ENCODE assay signal across 4 cellular contexts in genomic region chr2:90139046-90139445, GRCh38.
A peak's percentile ranks its signal among the peaks of the same experiment; 100 is the strongest.
DNase-seq lines count a peak whose midpoint lies in the region; ATAC-seq, FAIRE-seq and TF ChIP-seq lines count a peak whose summit lies in the region.
"Not testable (repeated sequence)": the region's sequence is repeated elsewhere in the genome, so short reads cannot be mapped to it uniquely, and the experiment has no call there.

No MANE protein-coding gene starts in this region.

- not testable (repeated sequence) for H3K4me2 ChIP-seq in H1 (ENCODE audit: insufficient read depth in 1 of 2, low read depth in 2 of 2, low read length in 2 of 2); HepG2 (ENCODE audit: low read depth, low read length)

- not testable (repeated sequence) for H2BK15ac ChIP-seq in H1 (ENCODE audit: low read length)

- H3K27me3 ChIP-seq in H1 (replicated peaks in 1 of 4; ENCODE audit: control insufficient read depth in 3 of 4, extremely low read depth in 1 of 4, insufficient read depth in 3 of 4, low read length in 3 of 4); HepG2 (ENCODE audit: control insufficient read depth in 1 of 2, insufficient read depth in 2 of 2, low read length in 2 of 2): not testable (repeated sequence)

- DNase-seq in SW480 (ENCODE audit: low spot score), result peak; percentile 46
- not testable (repeated sequence) for DNase-seq in H1 (ENCODE audit: low read depth in 1 of 2, low spot score in 2 of 2); urothelium cell line (ENCODE audit: low spot score)
- DNase-seq in HepG2 (ENCODE audit: low spot score), result peak; percentile 7

- H4K5ac ChIP-seq in H1 (ENCODE audit: insufficient read length, low read depth, low read length), result not testable (repeated sequence)

- intact Hi-C loops in HepG2 (cut with micrococcal nuclease; ENCODE audit: unreplicated experiment), result not testable (repeated sequence)

- not testable (repeated sequence) for H2BK5ac ChIP-seq in H1 (ENCODE audit: low read depth, low read length)

- peak; percentile 42 for FAIRE-seq in H1 (lab: Jason Lieb, UNC)
- not testable (repeated sequence) for FAIRE-seq in HepG2 (lab: Jason Lieb, UNC)
- peak; percentile 58 for FAIRE-seq in urothelium cell line (lab: Jason Lieb, UNC)

- H4K91ac ChIP-seq in H1 (replicated peaks; ENCODE audit: insufficient read length, low read length), result not testable (repeated sequence)

- H3K4me3 ChIP-seq in H1 (ENCODE audit: extremely low read depth in 1 of 4, insufficient read depth in 2 of 4, low read depth in 3 of 4, low read length in 4 of 4); HepG2 (replicated peaks in 1 of 3; ENCODE audit: insufficient read depth in 1 of 3, low read depth in 2 of 3, low read length in 3 of 3): not testable (repeated sequence)

- H3K27ac ChIP-seq in H1 (ENCODE audit: low read depth, low read length); HepG2 (ENCODE audit: extremely low read length, insufficient read depth, low read length): not testable (repeated sequence)

- not testable (repeated sequence) for TF ChIP-seq EP300 in H1 (IDR thresholded peaks at IDR 0.05; ENCODE audit: borderline replicate concordance in 1 of 2, low read depth in 2 of 2, low read length in 2 of 2); HepG2 (IDR thresholded peaks at IDR 0.05; ENCODE audit: low read depth in 2 of 2, low read length in 2 of 2); HepG2 (CRISPR knock-in tag; IDR thresholded peaks at IDR 0.05; ENCODE audit: borderline replicate concordance)

- not testable (repeated sequence) for TF ChIP-seq RAD21 in H1 (IDR thresholded peaks at IDR 0.05 in 1 of 2, conservative IDR thresholded peaks at IDR 0.05 in 1 of 2; ENCODE audit: low read depth in 2 of 2, low read length in 2 of 2); HepG2 (CRISPR knock-in tag; IDR thresholded peaks at IDR 0.05)

- not testable (repeated sequence) for H2BK120ac ChIP-seq in H1 (replicated peaks; ENCODE audit: low read depth, low read length)

- 80% methylated on average over 1 of the region's 1 CpG; no CpG with 5 or more reads in 1 of the 2 experiments for WGBS in H1 (ENCODE audit: extremely low coverage in 1 of 2, insufficient coverage in 1 of 2, insufficient read length in 1 of 2, insufficient replicate concordance in 2 of 2, low coverage in 1 of 2, low lambda C conversion rate in 2 of 2, missing lambda C conversion rate in 1 of 2), 2 experiments
- WGBS in HepG2 (ENCODE audit: low lambda C conversion rate), result 3% methylated on average over 1 of the region's 1 CpG

- POLR2A ChIA-PET in H1 (lab: Charles Lee; ENCODE audit: partially characterized antibody); HepG2 (lab: Yijun Ruan, JAX): not testable (repeated sequence)

- not testable (repeated sequence) for H3K79me1 ChIP-seq in H1 (ENCODE audit: low read depth, low read length)

- not testable (repeated sequence) for H4K20me1 ChIP-seq in H1 (replicated peaks in 1 of 2; ENCODE audit: control insufficient read depth in 1 of 2, insufficient read depth in 2 of 2, low read length in 2 of 2); HepG2 (ENCODE audit: insufficient read depth, low read length)

- not testable (repeated sequence) for H2AFZ ChIP-seq in H1 (ENCODE audit: low read length); HepG2 (ENCODE audit: low read length)

- H4K8ac ChIP-seq in H1 (ENCODE audit: extremely low read depth, insufficient read depth, low read length), result not testable (repeated sequence)

- not testable (repeated sequence) for H3K14ac ChIP-seq in H1 (ENCODE audit: insufficient read length)

- not testable (repeated sequence) for H3K23ac ChIP-seq in H1 (ENCODE audit: insufficient read length)

- TF ChIP-seq CTCF in H1 (IDR thresholded peaks at IDR 0.05; ENCODE audit: control extremely low read depth in 1 of 3, insufficient read depth in 1 of 3, low read depth in 1 of 3, low read length in 3 of 3); HepG2 (CRISPR knock-in tag; IDR thresholded peaks at IDR 0.05): not testable (repeated sequence)

- peak; percentile 67 for ATAC-seq in HepG2

- H3K9ac ChIP-seq in H1 (replicated peaks in 1 of 4; ENCODE audit: extremely low read depth in 1 of 4, low read depth in 3 of 4, low read length in 3 of 4); HepG2 (ENCODE audit: insufficient read depth, low read depth, low read length): not testable (repeated sequence)

- H3K4ac ChIP-seq in H1 (replicated peaks; ENCODE audit: insufficient read length, low read depth, low read length), result not testable (repeated sequence)

- not testable (repeated sequence) for BruUV-seq in HepG2 (replicated peaks; lab: Mats Ljungman, UMichigan)

- H3K56ac ChIP-seq in H1 (replicated peaks; ENCODE audit: insufficient read length, low read depth, low read length), result not testable (repeated sequence)

- in situ Hi-C loops in HepG2 (cut with HindIII; ENCODE audit: extremely low pct_ligation_motif_present, low pct_unique_long_range_greater_than_20kb), result not testable (repeated sequence)

- H3K18ac ChIP-seq in H1 (ENCODE audit: extremely low read depth, low read length), result not testable (repeated sequence)

- H3K4me1 ChIP-seq in H1 (replicated peaks in 1 of 4; ENCODE audit: control insufficient read depth in 3 of 4, insufficient read depth in 4 of 4, low read length in 3 of 4); HepG2 (ENCODE audit: insufficient read depth, low read length): not testable (repeated sequence)

- not testable (repeated sequence) for H3K36me3 ChIP-seq in H1 (ENCODE audit: control insufficient read depth in 2 of 4, insufficient read depth in 4 of 4, low read length in 3 of 4); HepG2 (replicated peaks in 1 of 2; ENCODE audit: control insufficient read depth in 1 of 2, insufficient read depth in 2 of 2, low read length in 2 of 2)

- not testable (repeated sequence) for TF ChIP-seq POLR2A in H1 (IDR thresholded peaks at IDR 0.05; ENCODE audit: control extremely low read depth in 1 of 2, low read depth in 2 of 2, low read length in 2 of 2); HepG2 (IDR thresholded peaks at IDR 0.05; ENCODE audit: insufficient read depth in 1 of 2, low read depth in 2 of 2, low read length in 2 of 2)

- CTCF ChIA-PET in H1 (lab: Charles Lee; ENCODE audit: partially characterized antibody); HepG2 (lab: Yijun Ruan, JAX; ENCODE audit: low intra/inter-chr PET ratio, low total read pairs): not testable (repeated sequence)

- H2BK12ac ChIP-seq in H1 (ENCODE audit: low read depth, low read length), result not testable (repeated sequence)

- H2AK5ac ChIP-seq in H1 (ENCODE audit: low read depth, low read length), result not testable (repeated sequence)

- not testable (repeated sequence) for H2BK20ac ChIP-seq in H1 (ENCODE audit: low read length)

- H3K23me2 ChIP-seq in H1 (ENCODE audit: low read depth, low read length), result not testable (repeated sequence)

- not testable (repeated sequence) for H3K79me2 ChIP-seq in H1 (ENCODE audit: control insufficient read depth in 1 of 2, insufficient read depth in 2 of 2, low read length in 2 of 2); HepG2 (ENCODE audit: insufficient read depth, low read length)

- not testable (repeated sequence) for H3K9me3 ChIP-seq in H1 (ENCODE audit: insufficient read depth in 2 of 2, low read depth in 1 of 2, low read length in 1 of 2); HepG2 (ENCODE audit: low read length)

TF ChIP-seq in HepG2, 621 proteins besides CTCF, POLR2A, EP300 and RAD21:
- TF ChIP-seq SOX13 (IDR thresholded peaks at IDR 0.05), result not testable (repeated sequence)
- TF ChIP-seq SOX13 (CRISPR knock-in tag; conservative IDR thresholded peaks at IDR 0.05 in 1 of 2, IDR thresholded peaks at IDR 0.05 in 1 of 2) (peak in 1 of 2 experiments; percentile 73; a peak in 2 of 4 replicates), SOX5 (CRISPR knock-in tag; IDR thresholded peaks at IDR 0.05; ENCODE audit: borderline replicate concordance) (peak; percentile 82)
